Comparison of ENCODE assay signal across 25 cellular contexts in genomic region chr9:5698810-5699556, GRCh38.
A peak's percentile ranks its signal among the peaks of the same experiment; 100 is the strongest.
DNase-seq lines count a peak whose midpoint lies in the region; ATAC-seq, FAIRE-seq and TF ChIP-seq lines count a peak whose summit lies in the region.
"Had no signal": no experiment of that assay in that cellular context is flagged by ENCODE, and none has a peak within 500 bp of the region (broad histone marks: within the 10 kb centered on the region; RNA-seq: fewer than 3 reads in every experiment).

No MANE protein-coding gene starts in this region.

- POLR2A ChIA-PET in A549 (lab: Yijun Ruan, JAX), result interaction anchor here (0.6 kb wide), 1 partner anchor 17 kb away, joined by 4 read pairs; no protein-coding TSS in a partner anchor

- no peaks in the 10 kb centered on the region for H3K36me3 ChIP-seq in Loucy (ENCODE audit: insufficient read depth, low read length)
- H3K36me3 ChIP-seq: left ventricle myocardium inferior, thoracic aorta, uterus had no signal

- H4K20me1 ChIP-seq in Loucy (ENCODE audit: insufficient read depth, low read length, poor library complexity, severe bottlenecking), result peaks cover 3% of the 10 kb centered on the region

- H3K27ac ChIP-seq in A549, result no peak overlapping the region
- H3K27ac ChIP-seq: BLaER1, foreskin keratinocyte, left ventricle myocardium inferior, psoas muscle, thoracic aorta, uterus, VCaP had no signal

- H2AFZ ChIP-seq in Loucy (ENCODE audit: low read length), result no peak overlapping the region

- H3K4me3 ChIP-seq in A549 (no peak overlapping the region), Loucy (ENCODE audit: low read length, poor library complexity, severe bottlenecking) (no peak overlapping the region), cardiac fibroblast (replicated peaks in 1 of 2; ENCODE audit: low read depth in 2 of 2, low read length in 2 of 2) (no peak overlapping the region)
- H3K4me3 ChIP-seq: BLaER1, left ventricle myocardium inferior, psoas muscle, thoracic aorta, uterus had no signal

- H3K9me3 ChIP-seq in A549 (no peaks in the 10 kb centered on the region), Loucy (ENCODE audit: insufficient read depth, low read depth, low read length) (no peaks in the 10 kb centered on the region; the same call in 1 of the 2 replicates)
- H3K9me3 ChIP-seq: left ventricle myocardium inferior, psoas muscle, thoracic aorta, uterus had no signal

- CTCF ChIA-PET in A549 (lab: Yijun Ruan, JAX), result interaction anchor here (0.6 to 1.3 kb wide), 3 partner anchors 12 to 34 kb away, joined by 3 read pairs; no protein-coding TSS in a partner anchor

- peak; percentile 77 for FAIRE-seq in A549 (lab: Jason Lieb, UNC)

- H3K27me3 ChIP-seq in Loucy (ENCODE audit: insufficient read depth, low read length, poor library complexity, severe bottlenecking), result no peaks in the 10 kb centered on the region
- H3K27me3 ChIP-seq: BLaER1, foreskin keratinocyte, uterus had no signal

- TF ChIP-seq POLR2A in A549 (IDR thresholded peaks at IDR 0.05; ENCODE audit: low read length), result no peak

- H3K4me1 ChIP-seq in A549, result peaks cover 6% of the 10 kb centered on the region; the same call in 1 of the 3 replicates
- H3K4me1 ChIP-seq in Loucy (ENCODE audit: insufficient read depth, low read length, poor library complexity, severe bottlenecking), result no peaks in the 10 kb centered on the region
- H3K4me1 ChIP-seq: BLaER1, foreskin keratinocyte, left ventricle myocardium inferior, uterus had no signal

- ATAC-seq in A549, result no peak
- ATAC-seq in activated CD4-positive, CD25-positive, alpha-beta regulatory T cell treated with anti-CD3 and anti-CD28 coated beads, Interleukin-2, amount 50 U/mL, for 24 hours, result no peak
- ATAC-seq: activated T-cell treated with anti-CD3 and anti-CD28 coated beads, Interleukin-2, amount 50 U/mL, for 4 hours; foreskin keratinocyte; Panc1 had no signal

- no peak for TF ChIP-seq EP300 in A549 (IDR thresholded peaks at IDR 0.05)

- no peaks in the 10 kb centered on the region for H3K9me2 ChIP-seq in Loucy (replicated peaks; ENCODE audit: low read depth, low read length)

- TF ChIP-seq CTCF in A549 (IDR thresholded peaks at IDR 0.05) (no peak), Loucy (conservative IDR thresholded peaks at IDR 0.05; ENCODE audit: low read length) (0 out of 2 replicates have a peak, but pooled peaks have one; percentile 13), cardiac fibroblast (IDR thresholded peaks at IDR 0.05; ENCODE audit: low read depth, low read length) (no peak)

- no peak overlapping the region for H3K4me2 ChIP-seq in A549
- no peak overlapping the region for H3K4me2 ChIP-seq in Loucy (ENCODE audit: low read depth, low read length, poor library complexity, severe bottlenecking)
- H3K4me2 ChIP-seq: BLaER1 had no signal

- no peaks in the 10 kb centered on the region for H3F3A ChIP-seq in Loucy (ENCODE audit: low read depth)

- no peak for TF ChIP-seq RAD21 in A549 (conservative IDR thresholded peaks at IDR 0.05 in 1 of 2, IDR thresholded peaks at IDR 0.05 in 1 of 2)

- H3K79me2 ChIP-seq in Loucy (ENCODE audit: insufficient read depth, low read length), result peaks cover 9% of the 10 kb centered on the region; the same call in 1 of the 2 replicates

- no peak for DNase-seq in A549 (ENCODE audit: low read depth in 1 of 2, low spot score in 1 of 2)
- DNase-seq in cardiac fibroblast (ENCODE audit: low read depth in 2 of 2), result peak; percentile 19 to 68
- DNase-seq in iris pigment epithelial cell (ENCODE audit: low read depth), result peak; percentile 49
- no peak for DNase-seq in NCI-H1092 treated with DMSO at 0.1 percent for 48 hours (lab: John Stamatoyannopoulos, UW)
- DNase-seq in AG20443 (ENCODE audit: low spot score), result no peak
- no peak for DNase-seq in MV-4-11 (lab: John Stamatoyannopoulos, UW)
- DNase-seq: activated CD4-positive, alpha-beta T cell treated with anti-CD3 and anti-CD28 coated beads, Interleukin-2, amount 10 ng/mL, durations not matched to agents 7 days and 5 days; activated naive CD4-positive, alpha-beta T cell; activated T-cell treated with anti-CD3 and anti-CD28 coated beads, Interleukin-2, amount 50 U/mL, for 4 hours; amniotic stem cell; left ventricle myocardium inferior; mesendoderm; NCI-H1092; NCI-H187 treated with DMSO at 0.1 percent for 48 hours; NCI-H526; psoas muscle; SIG-M5; uterus had no signal

- 87% methylated on average over 7 of the region's 7 CpGs for WGBS in A549 (ENCODE audit: missing lambda C conversion rate)

- no peak overlapping the region for H3K9ac ChIP-seq in Loucy (ENCODE audit: low read depth, low read length, poor library complexity, severe bottlenecking)
- H3K9ac ChIP-seq: BLaER1 had no signal

TF ChIP-seq in A549, 52 proteins besides CTCF, POLR2A, EP300 and RAD21:
- no peak for TF ChIP-seq CBX8 (IDR thresholded peaks at IDR 0.05)
- no peak for TF ChIP-seq PHF8 (IDR thresholded peaks at IDR 0.05; ENCODE audit: borderline replicate concordance, low read depth)
- no peak for TF ChIP-seq RNF2 (IDR thresholded peaks at IDR 0.05; ENCODE audit: borderline replicate concordance, low read depth)
- no peak for TF ChIP-seq RARB (CRISPR knock-in tag; IDR thresholded peaks at IDR 0.05)
- no peak for TF ChIP-seq RCOR1 (IDR thresholded peaks at IDR 0.05; ENCODE audit: low read depth, low read length)
- TF ChIP-seq RFX5 (IDR thresholded peaks at IDR 0.05), result no peak
- TF ChIP-seq ZNF302 (CRISPR knock-in tag; IDR thresholded peaks at IDR 0.05), result no peak
- no peak for TF ChIP-seq FOXS1 (CRISPR knock-in tag; IDR thresholded peaks at IDR 0.05)
- TF ChIP-seq SMC3 (IDR thresholded peaks at IDR 0.05), result no peak
- TF ChIP-seq TFCP2L1 (CRISPR knock-in tag; IDR thresholded peaks at IDR 0.05), result no peak
- TF ChIP-seq ZC3H11A (IDR thresholded peaks at IDR 0.05), result no peak
- TF ChIP-seq PBX3 (IDR thresholded peaks at IDR 0.05), result no peak
- TF ChIP-seq FOSL2 (IDR thresholded peaks at IDR 0.05), result no peak
- TF ChIP-seq FOSL2 (CRISPR knock-in tag; IDR thresholded peaks at IDR 0.05), result no peak
- TF ChIP-seq FOSB (CRISPR knock-in tag; IDR thresholded peaks at IDR 0.05), result no peak
- no peak for TF ChIP-seq HOXB5 (CRISPR knock-in tag; IDR thresholded peaks at IDR 0.05)
- no peak for TF ChIP-seq ESRRA (IDR thresholded peaks at IDR 0.05; ENCODE audit: borderline replicate concordance, low read length)
- no peak for TF ChIP-seq HOXA7 (CRISPR knock-in tag; IDR thresholded peaks at IDR 0.05)
- TF ChIP-seq HOXB13 (CRISPR knock-in tag; IDR thresholded peaks at IDR 0.05; ENCODE audit: low read depth), result no peak
- no peak for TF ChIP-seq ELK1 (IDR thresholded peaks at IDR 0.05; ENCODE audit: low read depth, low read length)
- TF ChIP-seq CHD4 (IDR thresholded peaks at IDR 0.05; ENCODE audit: borderline replicate concordance), result no peak

Comparison
In these comparisons a context has a peak if more than half of its experiments do, and no peak if none do; other contexts are left out.
1. DNase-seq: peak in cardiac fibroblast (2 of 2) and iris pigment epithelial cell (single experiment); none in A549 (0 of 2), NCI-H1092 treated with DMSO at 0.1 percent for 48 hours (single experiment), AG20443 (single experiment) and MV-4-11 (single experiment).